19 cellular contexts compared by ENCODE assay signal in the genomic region with DNA sequence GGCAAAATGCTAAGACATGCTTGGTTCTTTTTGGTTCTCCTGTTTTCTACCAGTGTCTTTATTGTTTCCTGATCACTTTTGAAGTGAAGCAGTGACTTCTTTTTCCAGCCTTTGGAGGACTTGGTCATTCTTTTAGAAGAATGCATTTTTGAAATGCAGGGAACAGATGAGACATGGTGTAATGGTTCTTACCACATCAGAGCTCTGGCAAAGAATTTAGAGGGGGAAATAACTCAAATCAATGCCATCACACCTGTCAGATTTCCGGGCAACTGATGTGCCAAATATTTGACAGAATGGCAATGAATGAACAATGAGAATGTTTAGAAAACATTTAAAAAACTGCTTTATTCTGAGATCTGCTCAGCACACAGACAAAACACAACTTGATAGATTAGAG.
DNase-seq lines count a peak whose midpoint lies in the region; ATAC-seq and TF ChIP-seq lines count a peak whose summit lies in the region.
"Had no signal": no experiment of that assay in that cellular context is flagged by ENCODE, and none has a peak within 500 bp of the region (broad histone marks: within the 10 kb centered on the region; RNA-seq: fewer than 3 reads in every experiment).

No MANE protein-coding gene starts in this region.

- H3K9me3 ChIP-seq in thyroid gland: no peaks in the 10 kb centered on the region
- no peaks in the 10 kb centered on the region for H3K9me3 ChIP-seq in heart right ventricle
- H3K9me3 ChIP-seq: BE2C, Caco-2 had no signal

- H3K27ac ChIP-seq in thyroid gland: peak overlapping the region in 2 of 3 donors; percentile 9 to 51
- no peak overlapping the region for H3K27ac ChIP-seq in heart right ventricle
- H3K27ac ChIP-seq: C4-2B had no signal

- DNase-seq in astrocyte of the hippocampus (ENCODE audit: low read depth, low spot score) (peak; percentile 5), mesothelial cell of epicardium (ENCODE audit: low spot score in 2 of 2, unreplicated experiment in 2 of 2) (no peak), nephron progenitor cell (no peak), thyroid gland (no peak), type B pancreatic cell (ENCODE audit: extremely low spot score, unreplicated experiment) (no peak), NOMO-1 treated with dmso at 0.1 percent for 144 hours (lab: John Stamatoyannopoulos, UW; ENCODE audit: unreplicated experiment) (no peak), heart right ventricle (no peak)
- DNase-seq: BE2C; Caco-2; CD4-positive, alpha-beta T cell; DMS79 treated with DMSO at 0.1 percent for 48 hours; GF-D8; GOT3; H7; HFFc6; IMR-90 had no signal

- TF ChIP-seq POLR2A in thyroid gland (IDR thresholded peaks at IDR 0.05): no peak

- 89% methylated on average over 1 of the region's 1 CpG for WGBS in thyroid gland, 2 donors
- WGBS in heart right ventricle, 2 donors: 85 to 90% methylated on average over 1 of the region's 1 CpG

- H3K27ac Mint-ChIP-seq in mesothelial cell of epicardium: peak overlapping the region; percentile 83
- peak overlapping the region; percentile 72 for H3K27ac Mint-ChIP-seq in nephron progenitor cell
- H3K27ac Mint-ChIP-seq in type B pancreatic cell: no peak overlapping the region
- H3K27ac Mint-ChIP-seq: CD4-positive, alpha-beta T cell; HFFc6 had no signal

- H3K4me1 ChIP-seq in thyroid gland (peaks cover 14 to 24% of the 10 kb centered on the region in 2 donors), heart right ventricle (peaks cover 0 to 22% (median 0%) of the 10 kb centered on the region in 9 donors)
- H3K4me1 ChIP-seq: BE2C, Caco-2 had no signal

- H3K27me3 ChIP-seq in thyroid gland: no peaks in the 10 kb centered on the region
- H3K27me3 ChIP-seq in heart right ventricle: no peaks in the 10 kb centered on the region
- H3K27me3 ChIP-seq: BE2C had no signal

- peaks cover 3% of the 10 kb centered on the region for H3K36me3 Mint-ChIP-seq in mesothelial cell of epicardium
- H3K36me3 Mint-ChIP-seq in nephron progenitor cell (ENCODE audit: low read depth): no peaks in the 10 kb centered on the region
- H3K36me3 Mint-ChIP-seq in type B pancreatic cell: no peaks in the 10 kb centered on the region

- H3K9me3 Mint-ChIP-seq in mesothelial cell of epicardium (peaks cover 5% of the 10 kb centered on the region), nephron progenitor cell (no peaks in the 10 kb centered on the region), type B pancreatic cell (no peaks in the 10 kb centered on the region)
- H3K9me3 Mint-ChIP-seq: CD4-positive, alpha-beta T cell had no signal

- no peak for TF ChIP-seq CTCF in mesothelial cell of epicardium (IDR thresholded peaks at IDR 0.05; ENCODE audit: unreplicated experiment)
- no peak for TF ChIP-seq CTCF in nephron progenitor cell (IDR thresholded peaks at IDR 0.05)
- TF ChIP-seq CTCF in thyroid gland (IDR thresholded peaks at IDR 0.05): no peak
- no peak for TF ChIP-seq CTCF in type B pancreatic cell (conservative IDR thresholded peaks at IDR 0.05)
- TF ChIP-seq CTCF in heart right ventricle (IDR thresholded peaks at IDR 0.05): no peak

- H3K4me3 ChIP-seq in thyroid gland (replicated peaks in 1 of 3) (no peak overlapping the region), heart right ventricle (no peak overlapping the region)

- ATAC-seq in GM21529 (IDR thresholded peaks at IDR 0.05; ENCODE audit: unreplicated experiment) (no peak), heart right ventricle (no peak)
- ATAC-seq: HCT116 had no signal

- H3K4me3 Mint-ChIP-seq in mesothelial cell of epicardium (no peak overlapping the region), nephron progenitor cell (no peak overlapping the region), type B pancreatic cell (no peak overlapping the region)
- H3K4me3 Mint-ChIP-seq: CD4-positive, alpha-beta T cell; HFFc6 had no signal

- peaks cover 32% of the 10 kb centered on the region for H3K4me1 Mint-ChIP-seq in mesothelial cell of epicardium
- peaks cover 14% of the 10 kb centered on the region for H3K4me1 Mint-ChIP-seq in nephron progenitor cell
- peaks cover 11% of the 10 kb centered on the region for H3K4me1 Mint-ChIP-seq in type B pancreatic cell (ENCODE audit: unreplicated experiment)

- H3K36me3 ChIP-seq in thyroid gland: no peaks in the 10 kb centered on the region
- no peaks in the 10 kb centered on the region for H3K36me3 ChIP-seq in heart right ventricle
- H3K36me3 ChIP-seq: BE2C had no signal

- intact Hi-C loops in thyroid gland (cut with DNase I): no loop called here
- intact Hi-C loops in heart right ventricle (cut with DNase I): no loop called here

- no peaks in the 10 kb centered on the region for H3K27me3 Mint-ChIP-seq in mesothelial cell of epicardium (ENCODE audit: low read depth)
- H3K27me3 Mint-ChIP-seq in nephron progenitor cell (ENCODE audit: low read depth, poor library complexity): no peaks in the 10 kb centered on the region
- H3K27me3 Mint-ChIP-seq in type B pancreatic cell: no peaks in the 10 kb centered on the region
- H3K27me3 Mint-ChIP-seq: CD4-positive, alpha-beta T cell had no signal

Comparison
In these comparisons a context has a peak if more than half of its experiments do, and no peak if none do; other contexts are left out.
1. H3K27ac ChIP-seq: peak in thyroid gland (2 of 3); none in heart right ventricle (0 of 10).